In genomic region chr14:61565836-61566536, GRCh38 we compare ENCODE assay signal across 14 cellular contexts.
DNase-seq lines count a peak whose midpoint lies in the region; ATAC-seq lines count a peak whose summit lies in the region.
"Had no signal": no experiment of that assay in that cellular context is flagged by ENCODE, and none has a peak within 500 bp of the region (broad histone marks: within the 10 kb centered on the region; RNA-seq: fewer than 3 reads in every experiment).

No MANE protein-coding gene starts in this region.

- H3K4me1 ChIP-seq in SJCRH30: peaks cover 60% of the 10 kb centered on the region
- peaks cover 18 to 36% of the 10 kb centered on the region in 2 donors for H3K4me1 ChIP-seq in esophagus (ENCODE audit: control insufficient read depth in 2 of 2, insufficient read depth in 2 of 2, low read length in 1 of 2)
- peaks cover 26 to 70% (median 43%) of the 10 kb centered on the region in 3 donors for H3K4me1 ChIP-seq in skeletal muscle tissue (ENCODE audit: control insufficient read depth in 3 of 3, insufficient read depth in 3 of 3, low read length in 3 of 3)

- WGBS in esophagus, 2 donors: 43 to 67% methylated on average over 3 of the region's 3 CpGs

- CTCF ChIA-PET in activated CD4-positive, alpha-beta T cell treated with anti-CD3 and anti-CD28 coated beads for 36 hours (lab: Charles Lee): interaction anchor here (0.7 to 2.1 kb wide), 7 partner anchors 8 to 105 kb away, joined by 3 to 8 read pairs (median 3); no protein-coding TSS in a partner anchor

- no peaks in the 10 kb centered on the region for H3K27me3 Mint-ChIP-seq in activated CD4-positive, alpha-beta T cell treated with anti-CD3 and anti-CD28 coated beads for 36 hours

- no peak overlapping the region for H3K4me3 Mint-ChIP-seq in activated CD4-positive, alpha-beta T cell treated with anti-CD3 and anti-CD28 coated beads for 36 hours

- peak overlapping the region in 1 of 3 donors; percentile 48 for H3K9ac ChIP-seq in skeletal muscle tissue (ENCODE audit: low read depth in 1 of 3, low read length in 3 of 3)

- H3K36me3 ChIP-seq in SJCRH30: no peaks in the 10 kb centered on the region
- H3K36me3 ChIP-seq in esophagus (ENCODE audit: control insufficient read depth in 2 of 2, insufficient read depth in 2 of 2, low read length in 1 of 2): no peaks in the 10 kb centered on the region
- no peaks in the 10 kb centered on the region for H3K36me3 ChIP-seq in skeletal muscle tissue (ENCODE audit: control insufficient read depth in 3 of 3, insufficient read depth in 3 of 3, low read length in 3 of 3)
- H3K36me3 ChIP-seq: lower lobe of right lung had no signal

- H3K27me3 ChIP-seq in SJCRH30 (no peaks in the 10 kb centered on the region), esophagus (ENCODE audit: control insufficient read depth in 1 of 2, insufficient read depth in 2 of 2, low read length in 2 of 2) (no peaks in the 10 kb centered on the region), skeletal muscle tissue (ENCODE audit: control insufficient read depth in 3 of 3, insufficient read depth in 3 of 3, low read length in 3 of 3) (peaks cover 0 to 2% (median 0%) of the 10 kb centered on the region in 3 donors)

- H3K4me3 ChIP-seq in SJCRH30: no peak overlapping the region
- H3K4me3 ChIP-seq in esophagus (ENCODE audit: low read depth in 1 of 2, low read length in 2 of 2): no peak overlapping the region
- no peak overlapping the region for H3K4me3 ChIP-seq in skeletal muscle tissue (ENCODE audit: low read length in 3 of 3)
- H3K4me3 ChIP-seq: lower lobe of right lung had no signal

- peaks cover 5% of the 10 kb centered on the region for H3K36me3 Mint-ChIP-seq in activated CD4-positive, alpha-beta T cell treated with anti-CD3 and anti-CD28 coated beads for 36 hours (ENCODE audit: low read depth)

- peak overlapping the region; percentile 53 for H3K27ac Mint-ChIP-seq in activated CD4-positive, alpha-beta T cell treated with anti-CD3 and anti-CD28 coated beads for 36 hours

- POLR2A ChIA-PET in activated CD4-positive, alpha-beta T cell treated with anti-CD3 and anti-CD28 coated beads for 36 hours (lab: Charles Lee): interaction anchor here (1.0 to 1.9 kb wide), 2 partner anchors 13 to 14 kb away, joined by 4 to 5 read pairs; no protein-coding TSS in a partner anchor

- peaks cover 2% of the 10 kb centered on the region for H3K9me3 Mint-ChIP-seq in activated CD4-positive, alpha-beta T cell treated with anti-CD3 and anti-CD28 coated beads for 36 hours (ENCODE audit: low read depth)

- H3K9me3 ChIP-seq in SJCRH30 (replicated peaks) (no peaks in the 10 kb centered on the region), esophagus (ENCODE audit: control insufficient read depth in 2 of 2, insufficient read depth in 1 of 2, low read depth in 1 of 2, low read length in 1 of 2) (no peaks in the 10 kb centered on the region), skeletal muscle tissue (ENCODE audit: control insufficient read depth in 3 of 3, low read length in 3 of 3) (no peaks in the 10 kb centered on the region)
- H3K9me3 ChIP-seq: lower lobe of right lung had no signal

- intact Hi-C loops in activated CD4-positive, alpha-beta T cell treated with anti-CD3 and anti-CD28 coated beads for 36 hours (cut with DNase I, micrococcal nuclease): no loop called here

- H3K4me1 Mint-ChIP-seq in activated CD4-positive, alpha-beta T cell treated with anti-CD3 and anti-CD28 coated beads for 36 hours: peaks cover 88% of the 10 kb centered on the region

- peak overlapping the region; percentile 9; the same call in 1 of the 2 replicates for H3K27ac ChIP-seq in SJCRH30
- H3K27ac ChIP-seq in esophagus (ENCODE audit: low read depth in 2 of 2, low read length in 1 of 2): peak overlapping the region; percentile 29 to 76
- peak overlapping the region; percentile 88 for H3K27ac ChIP-seq in skeletal muscle tissue (ENCODE audit: low read depth, low read length)
- H3K27ac ChIP-seq: lower lobe of right lung had no signal

- ATAC-seq in activated CD4-positive, alpha-beta T cell treated with anti-CD3 and anti-CD28 coated beads for 36 hours: no peak
- ATAC-seq in GM21528 (IDR thresholded peaks at IDR 0.05; ENCODE audit: low FRiP score, unreplicated experiment): no peak
- ATAC-seq in GM19467 (IDR thresholded peaks at IDR 0.05; ENCODE audit: unreplicated experiment): no peak
- ATAC-seq: lower lobe of right lung, sciatic nerve had no signal

- no peak for DNase-seq in activated CD4-positive, alpha-beta T cell treated with anti-CD3 and anti-CD28 coated beads for 36 hours
- no peak for DNase-seq in activated CD4-positive, alpha-beta T cell treated with anti-CD3 and anti-CD28 coated beads for 1 hour
- DNase-seq in SJCRH30 (no peak), NCI-H1092 (lab: John Stamatoyannopoulos, UW) (no peak)
- DNase-seq: activated naive CD4-positive, alpha-beta T cell treated with Interleukin-2 at 50 U/mL for 16 hours; AML-193; foreskin melanocyte; lower lobe of right lung; NCI-H1436 treated with DMSO at 0.1 percent for 48 hours had no signal

Comparison
In these comparisons a context has a peak if more than half of its experiments do, and no peak if none do; other contexts are left out.
1. H3K27ac ChIP-seq: peak in every context shown above with its lines; median percentile 88 in skeletal muscle tissue; 52 in esophagus; 9 in SJCRH30.